In genomic region chr14:99441157-99441870, GRCh38 we compare ENCODE assay signal across 12 cellular contexts. TPM values are rescaled to one million over a fixed set of nuclear protein-coding genes. Genes with fewer than 3 reads are reported as not detected.
DNase-seq lines count a peak whose midpoint lies in the region; ATAC-seq and TF ChIP-seq lines count a peak whose summit lies in the region.
"Had no signal": no experiment of that assay in that cellular context is flagged by ENCODE, and none has a peak within 500 bp of the region (broad histone marks: within the 10 kb centered on the region; RNA-seq: fewer than 3 reads in every experiment).

No MANE protein-coding gene starts in this region.

- TF ChIP-seq CTCF in BJ (IDR thresholded peaks at IDR 0.05; ENCODE audit: insufficient read depth, low read depth, low read length) (peak; percentile 26), HEK293 (tag by site-specific recombination; IDR thresholded peaks at IDR 0.05) (no peak), astrocyte of the spinal cord (IDR thresholded peaks at IDR 0.05; ENCODE audit: low read depth, low read length) (peak; percentile 44)

- in situ Hi-C loops in astrocyte of the spinal cord (cut with HindIII; ENCODE audit: low sequenced_read_pairs), result no loop called here

- H3K9me3 ChIP-seq in HEK293 (ENCODE audit: control insufficient read depth, insufficient read depth, low read depth, low read length), result no peaks in the 10 kb centered on the region

- DNase-seq in BJ (ENCODE audit: low read depth) (no peak), astrocyte of the spinal cord (ENCODE audit: low read depth, low spot score) (no peak), left colon (no peak), SIG-M5 treated with dmso at 0.1 percent for 504 hours (lab: John Stamatoyannopoulos, UW; ENCODE audit: unreplicated experiment) (no peak)
- no peak for DNase-seq in stimulated activated CD4-positive, alpha-beta T cell treated with anti-CD3 and anti-CD28 coated beads, Interleukin-1b, Interleukin-23, amount 100 ng/mL, for 48 hours
- DNase-seq in stimulated activated CD4-positive, alpha-beta T cell treated with anti-CD3 and anti-CD28 coated beads, Interleukin-4, amount 100 ng/mL, for 4 hours, result no peak
- DNase-seq: activated T-cell treated with anti-CD3 and anti-CD28 coated beads, Interleukin-2, amount 50 U/mL, for 24 hours; NCI-H1417; NK-92 treated with Interleukin-12 subunit alpha and Interleukin-12 subunit beta, amount 100 ng/mL, for 24 hours; stimulated activated naive CD8-positive, alpha-beta T cell treated with anti-CD3 and anti-CD28 coated beads, Interleukin-15, amount 100 ng/mL, for 72 hours had no signal

- H3K27me3 ChIP-seq in BJ (ENCODE audit: control insufficient read depth, insufficient read depth, low read length), result no peaks in the 10 kb centered on the region

- H3K4me1 ChIP-seq in HEK293 (ENCODE audit: control insufficient read depth, insufficient read depth, low read length), result no peaks in the 10 kb centered on the region

- POLR2A ChIA-PET in BJ (lab: Charles Lee), result no interaction called here
- POLR2A ChIA-PET in HEK293 (lab: Yijun Ruan, JAX), result no interaction called here

- intact Hi-C loops in left colon (cut with DNase I, micrococcal nuclease), result no loop called here

- ATAC-seq in left colon, result peak; percentile 22
- no peak for ATAC-seq in HG03520 (IDR thresholded peaks at IDR 0.05; ENCODE audit: unreplicated experiment)
- ATAC-seq: stimulated activated naive CD8-positive, alpha-beta T cell treated with anti-CD3 and anti-CD28 coated beads, Interleukin-15, amount 100 ng/mL, for 72 hours had no signal

- peaks cover 8% of the 10 kb centered on the region for H3K36me3 ChIP-seq in BJ (ENCODE audit: control insufficient read depth, insufficient read depth, low read length)
- H3K36me3 ChIP-seq in HEK293 (ENCODE audit: control insufficient read depth in 2 of 2, insufficient read depth in 1 of 2, low read length in 2 of 2), result peaks cover 0 to 39% of the 10 kb centered on the region in 2 experiments

- CTCF ChIA-PET in BJ (lab: Yijun Ruan, JAX) (interaction anchor here (0.5 to 0.8 kb wide), 2 partner anchors 9 to 45 kb away, joined by 3 read pairs; no protein-coding TSS in a partner anchor), HEK293 (lab: Yijun Ruan, JAX) (interaction anchor here (0.7 to 1.0 kb wide), 2 partner anchors 13 to 187 kb away, joined by 3 read pairs; no protein-coding TSS in a partner anchor)

- H3K4me3 ChIP-seq in BJ (ENCODE audit: low read depth, low read length) (no peak overlapping the region), HEK293 (ENCODE audit: low read depth, low read length) (no peak overlapping the region), astrocyte of the spinal cord (ENCODE audit: low read depth, low read length) (no peak overlapping the region)

- no peak overlapping the region for H3K27ac ChIP-seq in HEK293 (ENCODE audit: extremely low read depth, low read depth, low read length)

TF ChIP-seq in HEK293, 187 proteins besides CTCF, POLR2A, EP300 and RAD21:
- TF ChIP-seq ZNF544 (tag by site-specific recombination; IDR thresholded peaks at IDR 0.05) (no peak), ZIC2 (tag by site-specific recombination; IDR thresholded peaks at IDR 0.05) (0 out of 2 replicates have a peak, but pooled peaks have one; percentile 33), GLIS1 (tag by site-specific recombination; IDR thresholded peaks at IDR 0.05) (no peak), ZNF10 (tag by site-specific recombination; IDR thresholded peaks at IDR 0.05) (peak; percentile 44; the same call in 1 of the 2 replicates), ZNF132 (tag by site-specific recombination; IDR thresholded peaks at IDR 0.05; ENCODE audit: borderline replicate concordance) (no peak), ZNF223 (tag by site-specific recombination; IDR thresholded peaks at IDR 0.05) (no peak), ZBTB49 (tag by site-specific recombination; IDR thresholded peaks at IDR 0.05; ENCODE audit: low read depth) (no peak)

RNA-seq across cellular contexts. Expression of gene SETD3, which starts 39.3 kb away (rescaled TPM):
- 20.2 and 35.4 TPM in 2 replicates for polyA plus RNA-seq in BJ (2011; rRNA removed)
- polyA minus RNA-seq in BJ (2011; rRNA and poly(A)+ RNA removed), result 25.6 and 31.2 TPM in 2 replicates
- 10 to 100 TPM; 61.5 to 66.8 TPM for total RNA-seq in left colon

RNA-seq across cellular contexts. Expression of gene CCNK, which starts 39.9 kb away (rescaled TPM):
- 11.0 and 12.7 TPM in 2 replicates for polyA plus RNA-seq in BJ (2011; rRNA removed)
- polyA minus RNA-seq in BJ (2011; rRNA and poly(A)+ RNA removed), result 19.4 and 30.9 TPM in 2 replicates
- total RNA-seq in left colon, result 10 to 100 TPM; 53.2 to 58.5 TPM
